Comparison of ENCODE assay signal across 15 cellular contexts in the genomic region with DNA sequence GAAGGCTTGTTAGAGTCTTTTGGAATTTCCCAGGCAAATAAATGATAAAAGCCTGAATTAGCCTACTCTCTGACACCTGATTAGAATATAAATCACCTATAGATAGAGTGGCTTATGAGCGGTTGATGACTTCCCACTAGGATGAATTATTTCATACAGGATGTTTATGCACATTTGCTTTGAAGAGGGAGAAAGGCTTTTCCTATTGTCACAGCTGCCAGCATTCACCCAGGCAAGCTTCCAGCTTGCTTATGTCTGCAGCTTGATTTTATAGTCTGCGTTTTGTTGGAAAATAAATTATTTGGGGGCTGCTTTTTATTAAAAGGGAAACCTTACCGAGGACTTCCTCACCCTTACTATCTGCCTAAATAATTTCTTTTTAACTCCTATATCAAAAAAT.
A peak's percentile ranks its signal among the peaks of the same experiment; 100 is the strongest.
DNase-seq lines count a peak whose midpoint lies in the region; ATAC-seq and TF ChIP-seq lines count a peak whose summit lies in the region.
"Had no signal": no experiment of that assay in that cellular context is flagged by ENCODE, and none has a peak within 500 bp of the region (broad histone marks: within the 10 kb centered on the region; RNA-seq: fewer than 3 reads in every experiment).

No MANE protein-coding gene starts in this region.

- no peaks in the 10 kb centered on the region for H3K9me3 ChIP-seq in tibial artery
- H3K9me3 ChIP-seq: A549; BLaER1 treated with 17β-estradiol and CSF1 and Interleukin-3, amounts not matched to agents 10 nM and 100 nM had no signal

- no peak for ATAC-seq in GM21528 (IDR thresholded peaks at IDR 0.05; ENCODE audit: low FRiP score, unreplicated experiment)
- ATAC-seq: A549, SK-N-SH treated with all-trans-retinoic acid at 6 μM for 48 hours had no signal

- peak overlapping the region in 1 of 3 experiments; percentile 1 for H3K4me3 Mint-ChIP-seq in nephron
- H3K4me3 Mint-ChIP-seq: CD8-positive, alpha-beta memory T cell had no signal

- no peaks in the 10 kb centered on the region for H3K27me3 Mint-ChIP-seq in nephron (ENCODE audit: low read depth)

- peak overlapping the region; percentile 67 to 92 (median 89) for H3K27ac Mint-ChIP-seq in nephron
- H3K27ac Mint-ChIP-seq: CD8-positive, alpha-beta memory T cell had no signal

- H3K4me3 ChIP-seq in tibial artery, result no peak overlapping the region
- H3K4me3 ChIP-seq: A549; BLaER1 treated with 17β-estradiol and CSF1 and Interleukin-3, amounts not matched to agents 10 nM and 100 nM had no signal

- peaks cover 0 to 3% of the 10 kb centered on the region in 2 donors for H3K27me3 ChIP-seq in tibial artery
- H3K27me3 ChIP-seq: BLaER1 treated with 17β-estradiol and CSF1 and Interleukin-3, amounts not matched to agents 10 nM and 100 nM had no signal

- peaks cover 30% of the 10 kb centered on the region for H3K4me1 Mint-ChIP-seq in nephron
- H3K4me1 Mint-ChIP-seq: CD8-positive, alpha-beta memory T cell had no signal

- TF ChIP-seq CTCF in nephron (IDR thresholded peaks at IDR 0.05; ENCODE audit: unreplicated experiment in 3 of 3) (no peak), tibial artery (IDR thresholded peaks at IDR 0.05) (no peak)

- DNase-seq in NCI-H2081 (lab: John Stamatoyannopoulos, UW) (peak; percentile 14 to 53), NCI-H2081 treated with DMSO at 0.1 percent for 48 hours (lab: John Stamatoyannopoulos, UW) (no peak), NCI-H146 (lab: John Stamatoyannopoulos, UW) (peak; percentile 29), SHP77 (lab: John Stamatoyannopoulos, UW) (peak; percentile 14 to 35), tibial artery (no peak), NCI-H1048 (lab: John Stamatoyannopoulos, UW) (no peak)
- DNase-seq: CD8-positive, alpha-beta memory T cell; EL; NCI-H2171 treated with DMSO at 0.1 percent for 48 hours; Right ventricle myocardium superior had no signal

- no peaks in the 10 kb centered on the region for H3K36me3 ChIP-seq in tibial artery
- H3K36me3 ChIP-seq: BLaER1 treated with 17β-estradiol and CSF1 and Interleukin-3, amounts not matched to agents 10 nM and 100 nM had no signal

- no peaks in the 10 kb centered on the region for H3K36me3 Mint-ChIP-seq in nephron (ENCODE audit: low read depth)
- H3K36me3 Mint-ChIP-seq: CD8-positive, alpha-beta memory T cell had no signal

- H3K27ac ChIP-seq in tibial artery, result no peak overlapping the region
- H3K27ac ChIP-seq: A549; BLaER1 treated with 17β-estradiol and CSF1 and Interleukin-3, amounts not matched to agents 10 nM and 100 nM had no signal

- H3K4me1 ChIP-seq in tibial artery, result no peaks in the 10 kb centered on the region
- H3K4me1 ChIP-seq: A549 had no signal

- H3K9me3 Mint-ChIP-seq in nephron, result no peaks in the 10 kb centered on the region
- H3K9me3 Mint-ChIP-seq: CD8-positive, alpha-beta memory T cell had no signal

- intact Hi-C loops in tibial artery (cut with DNase I; ENCODE audit: low total_unique reads), result no loop called here

Comparison
In these comparisons a context has a peak if more than half of its experiments do, and no peak if none do; other contexts are left out.
1. DNase-seq: peak in NCI-H2081 (2 of 2), NCI-H146 (single experiment) and SHP77 (2 of 2); none in NCI-H2081 treated with DMSO at 0.1 percent for 48 hours (single experiment), tibial artery (0 of 2) and NCI-H1048 (single experiment).